9 cellular contexts compared by ENCODE assay signal in genomic region chr4:1055721-1056590, GRCh38. TPM values are rescaled to one million over a fixed set of nuclear protein-coding genes. Genes with fewer than 3 reads are reported as not detected.
DNase-seq lines count a peak whose midpoint lies in the region; ATAC-seq and TF ChIP-seq lines count a peak whose summit lies in the region.
"Had no signal": no experiment of that assay in that cellular context is flagged by ENCODE, and none has a peak within 500 bp of the region (broad histone marks: within the 10 kb centered on the region; RNA-seq: fewer than 3 reads in every experiment).

No MANE protein-coding gene starts in this region.

- H3K27ac ChIP-seq in DND-41 (ENCODE audit: low read length) (no peak overlapping the region), HL-60 (replicated peaks) (no peak overlapping the region), fibroblast of lung (ENCODE audit: insufficient read depth, low read length) (no peak overlapping the region), smooth muscle cell (ENCODE audit: low read depth) (no peak overlapping the region)
- H3K27ac ChIP-seq: dorsolateral prefrontal cortex had no signal

- H3K9me3 ChIP-seq in DND-41 (ENCODE audit: insufficient read depth, low read length, severe bottlenecking) (no peaks in the 10 kb centered on the region), fibroblast of lung (ENCODE audit: control insufficient read depth, insufficient read depth, low read depth, low read length) (no peaks in the 10 kb centered on the region), smooth muscle cell (replicated peaks; ENCODE audit: low read depth) (no peaks in the 10 kb centered on the region)

- H3K27ac Mint-ChIP-seq in activated CD8-positive, alpha-beta T cell treated with anti-CD3 and anti-CD28 coated beads for 36 hours = peak overlapping the region; percentile 82

- no peaks in the 10 kb centered on the region for H3K9me3 Mint-ChIP-seq in activated CD8-positive, alpha-beta T cell treated with anti-CD3 and anti-CD28 coated beads for 36 hours

- 65% methylated on average over 34 of the region's 34 CpGs for WGBS in smooth muscle cell (ENCODE audit: low lambda C conversion rate)

- peak overlapping the region; percentile 59 for H3K4me3 Mint-ChIP-seq in activated CD8-positive, alpha-beta T cell treated with anti-CD3 and anti-CD28 coated beads for 36 hours

- H3K4me1 ChIP-seq in DND-41 (ENCODE audit: insufficient read depth, low read length) (peaks cover 10% of the 10 kb centered on the region), fibroblast of lung (ENCODE audit: control insufficient read depth, extremely low read depth, insufficient read depth, low read length) (no peaks in the 10 kb centered on the region), smooth muscle cell (ENCODE audit: low read depth) (peaks cover 4% of the 10 kb centered on the region)

- no peaks in the 10 kb centered on the region for H3F3A ChIP-seq in smooth muscle cell (ENCODE audit: low read depth)

- POLR2A ChIA-PET in activated CD8-positive, alpha-beta T cell treated with anti-CD3 and anti-CD28 coated beads for 36 hours (lab: Charles Lee) = interaction anchor here (0.7 to 1.0 kb wide), 4 partner anchors 8 to 234 kb away, joined by 3 to 4 read pairs (median 3); partner anchors contain the start of gene MAEA

- H3K4me3 ChIP-seq in DND-41 (ENCODE audit: low read depth in 1 of 2, low read length in 2 of 2) (peak overlapping the region in 1 of 2 experiments; percentile 41; a peak in 2 of 4 replicates), HL-60 (replicated peaks; ENCODE audit: insufficient read depth, low read length) (peak overlapping the region; percentile 21), fibroblast of lung (replicated peaks in 1 of 4; ENCODE audit: control extremely low read depth in 1 of 4, insufficient read depth in 1 of 4, low read depth in 3 of 4, low read length in 4 of 4) (no peak overlapping the region), smooth muscle cell (no peak overlapping the region)

- ATAC-seq in DND-41 (ENCODE audit: insufficient read depth, low read depth) = peak; percentile 93
- peak; percentile 99 for ATAC-seq in activated CD8-positive, alpha-beta T cell treated with anti-CD3 and anti-CD28 coated beads for 36 hours

- H3K4me2 ChIP-seq in DND-41 (ENCODE audit: insufficient read depth, low read length) (peak overlapping the region; percentile 55; the same call in 1 of the 2 replicates), fibroblast of lung (ENCODE audit: extremely low read depth, insufficient read depth, low read length) (no peak overlapping the region), smooth muscle cell (no peak overlapping the region)

- CTCF ChIA-PET in activated CD8-positive, alpha-beta T cell treated with anti-CD3 and anti-CD28 coated beads for 36 hours (lab: Charles Lee) = interaction anchor here (0.9 kb wide), 1 partner anchor 300 kb away, joined by 3 read pairs; no protein-coding TSS in a partner anchor

- DNase-seq in DND-41 = peak; percentile 61
- peak in 1 of 2 experiments; percentile 60 for DNase-seq in HL-60 (ENCODE audit: low read depth in 1 of 2, low spot score in 1 of 2)
- DNase-seq in activated CD8-positive, alpha-beta T cell treated with anti-CD3 and anti-CD28 coated beads for 36 hours = peak; percentile 91
- DNase-seq in fibroblast of lung (ENCODE audit: low read depth in 2 of 2) = peak; percentile 18 to 27
- DNase-seq in stimulated activated CD4-positive, alpha-beta T cell treated with anti-CD3 and anti-CD28 coated beads, Interleukin-15, amount 100 ng/mL, for 48 hours (ENCODE audit: low read depth in 2 of 2) = peak; percentile 64 to 70
- no peak for DNase-seq in smooth muscle cell (lab: John Stamatoyannopoulos, UW; ENCODE audit: unreplicated experiment)
- DNase-seq in NCI-H1417 treated with DMSO at 0.1 percent for 48 hours (lab: John Stamatoyannopoulos, UW) = no peak
- DNase-seq in superior temporal gyrus (ENCODE audit: extremely low spot score) = no peak

- H3K36me3 ChIP-seq in DND-41 (ENCODE audit: insufficient read depth, low read length) (no peaks in the 10 kb centered on the region), fibroblast of lung (ENCODE audit: control insufficient read depth, insufficient read depth, low read length) (no peaks in the 10 kb centered on the region), smooth muscle cell (ENCODE audit: low read depth) (no peaks in the 10 kb centered on the region)

- TF ChIP-seq CTCF in DND-41 (IDR thresholded peaks at IDR 0.05; ENCODE audit: borderline replicate concordance, extremely low read depth, low read length, poor library complexity, severe bottlenecking) (no peak), HL-60 (IDR thresholded peaks at IDR 0.05; ENCODE audit: insufficient read depth, low read length) (no peak), fibroblast of lung (conservative IDR thresholded peaks at IDR 0.05 in 1 of 2, IDR thresholded peaks at IDR 0.05 in 1 of 2; ENCODE audit: low read depth in 1 of 2, low read length in 2 of 2) (no peak), smooth muscle cell (IDR thresholded peaks at IDR 0.05; ENCODE audit: borderline replicate concordance, insufficient read depth, poor library complexity, severe bottlenecking) (no peak)
- TF ChIP-seq CTCF in activated CD8-positive, alpha-beta T cell treated with anti-CD3 and anti-CD28 coated beads for 36 hours (IDR thresholded peaks at IDR 0.05) = no peak

- intact Hi-C loops in activated CD8-positive, alpha-beta T cell treated with anti-CD3 and anti-CD28 coated beads for 36 hours (cut with micrococcal nuclease) = no loop called here

- H3K36me3 Mint-ChIP-seq in activated CD8-positive, alpha-beta T cell treated with anti-CD3 and anti-CD28 coated beads for 36 hours (ENCODE audit: low read depth) = no peaks in the 10 kb centered on the region

- H3K79me2 ChIP-seq in DND-41 (ENCODE audit: insufficient read depth, low read length) (no peaks in the 10 kb centered on the region), fibroblast of lung (ENCODE audit: control insufficient read depth, insufficient read depth, low read length) (no peaks in the 10 kb centered on the region), smooth muscle cell (ENCODE audit: low read depth) (no peaks in the 10 kb centered on the region)

- peaks cover 9% of the 10 kb centered on the region for H3K4me1 Mint-ChIP-seq in activated CD8-positive, alpha-beta T cell treated with anti-CD3 and anti-CD28 coated beads for 36 hours (ENCODE audit: low read depth)

- H2AFZ ChIP-seq in DND-41 (ENCODE audit: low read depth, low read length) = peak overlapping the region; percentile 57; the same call in 1 of the 2 replicates
- no peak overlapping the region for H2AFZ ChIP-seq in fibroblast of lung (ENCODE audit: low read length)
- H2AFZ ChIP-seq in smooth muscle cell (ENCODE audit: low read depth) = no peak overlapping the region

- peaks cover 3% of the 10 kb centered on the region for H3K27me3 Mint-ChIP-seq in activated CD8-positive, alpha-beta T cell treated with anti-CD3 and anti-CD28 coated beads for 36 hours

- H3K9ac ChIP-seq in DND-41 (ENCODE audit: low read depth, low read length) (peak overlapping the region; percentile 13; the same call in 1 of the 2 replicates), fibroblast of lung (ENCODE audit: insufficient read depth, low read length) (no peak overlapping the region), smooth muscle cell (ENCODE audit: low read depth) (no peak overlapping the region)

- no peaks in the 10 kb centered on the region for H4K20me1 ChIP-seq in DND-41 (ENCODE audit: insufficient read depth, low read length)
- H4K20me1 ChIP-seq in fibroblast of lung (ENCODE audit: control insufficient read depth, extremely low read depth, insufficient read depth, low read length) = no peaks in the 10 kb centered on the region
- no peaks in the 10 kb centered on the region for H4K20me1 ChIP-seq in smooth muscle cell (ENCODE audit: low read depth)

- H3K27me3 ChIP-seq in DND-41 (ENCODE audit: insufficient read depth, low read length, poor library complexity) = peaks cover 15% of the 10 kb centered on the region
- peaks cover 9% of the 10 kb centered on the region for H3K27me3 ChIP-seq in HL-60 (ENCODE audit: insufficient read depth, poor library complexity, severe bottlenecking)
- H3K27me3 ChIP-seq in fibroblast of lung (ENCODE audit: control insufficient read depth, insufficient read depth, low read length) = peaks cover 50% of the 10 kb centered on the region
- H3K27me3 ChIP-seq in smooth muscle cell (ENCODE audit: low read depth) = peaks cover 40% of the 10 kb centered on the region

RNA-seq across cellular contexts. Expression of gene FGFRL1, which starts 44.5 kb away (rescaled TPM):
- 10 to 100 TPM; 16.2 to 18.0 TPM for total RNA-seq in activated CD8-positive, alpha-beta T cell treated with anti-CD3 and anti-CD28 coated beads for 36 hours
- 5.6 and 6.1 TPM in 2 replicates for total RNA-seq in fibroblast of lung
- polyA plus RNA-seq in fibroblast of lung = 10.0 and 21.2 TPM in 2 replicates
- polyA plus RNA-seq in fibroblast of lung (2012) = 10.7 and 18.2 TPM in 2 replicates
- 74.1 and 108 TPM in 2 replicates for polyA minus RNA-seq in fibroblast of lung (ENCODE audit: low replicate concordance)
- total RNA-seq in smooth muscle cell = 11.7 and 16.1 TPM in 2 replicates
- polyA plus RNA-seq in smooth muscle cell = 29.6 and 30.7 TPM in 2 replicates

RNA-seq across cellular contexts. Expression of gene RNF212, which starts 57.4 kb away (rescaled TPM):
- 1 to 10 TPM; 3.0 to 3.3 TPM for total RNA-seq in activated CD8-positive, alpha-beta T cell treated with anti-CD3 and anti-CD28 coated beads for 36 hours
- 0.66 and 2.6 TPM in 2 replicates for total RNA-seq in fibroblast of lung
- 1.2 and 1.6 TPM in 2 replicates for polyA plus RNA-seq in fibroblast of lung
- 1.0 and 1.6 TPM in 2 replicates for polyA plus RNA-seq in fibroblast of lung (2012)
- polyA minus RNA-seq in fibroblast of lung (ENCODE audit: low replicate concordance) = 2.2 TPM in 1 of 2 replicates, not detected in the other
- total RNA-seq in smooth muscle cell = 0.67 and 1.3 TPM in 2 replicates
- 1.8 and 4.6 TPM in 2 replicates for polyA plus RNA-seq in smooth muscle cell

Comparison
In these comparisons a context has a peak if more than half of its experiments do, and no peak if none do; other contexts are left out.
1. DNase-seq: peak in DND-41 (single experiment), activated CD8-positive, alpha-beta T cell treated with anti-CD3 and anti-CD28 coated beads for 36 hours (single experiment), fibroblast of lung (2 of 2) and stimulated activated CD4-positive, alpha-beta T cell treated with anti-CD3 and anti-CD28 coated beads, Interleukin-15, amount 100 ng/mL, for 48 hours (2 of 2); none in smooth muscle cell (single experiment), NCI-H1417 treated with DMSO at 0.1 percent for 48 hours (single experiment) and superior temporal gyrus (single experiment).